ENCODE assay signal across 7 cellular contexts in the genomic region with DNA sequence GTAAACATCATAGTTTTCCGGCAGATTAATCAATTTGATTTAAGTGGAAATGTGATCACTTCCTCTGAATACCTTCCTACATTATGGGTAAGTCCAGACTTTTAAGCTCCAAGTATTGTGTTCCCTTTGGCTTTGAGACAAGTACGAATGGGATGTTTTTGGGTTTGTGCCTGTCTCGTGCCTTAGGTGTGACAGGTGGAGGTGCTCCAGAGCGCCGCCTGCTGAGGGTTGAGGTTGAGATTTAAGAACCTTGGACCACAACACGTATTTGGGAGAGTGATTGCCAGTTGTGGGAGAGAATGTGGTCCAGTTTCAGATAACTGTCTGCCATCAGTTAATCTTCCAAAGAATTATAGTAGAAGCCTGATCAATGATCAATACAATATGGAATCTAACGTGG. TPM values are rescaled to one million over a fixed set of nuclear protein-coding genes. Genes with fewer than 3 reads are reported as not detected.
DNase-seq lines count a peak whose midpoint lies in the region; ATAC-seq and TF ChIP-seq lines count a peak whose summit lies in the region.
"Not testable (repeated sequence)": the region's sequence is repeated elsewhere in the genome, so short reads cannot be mapped to it uniquely, and the experiment has no call there.

No MANE protein-coding gene starts in this region.

- H3K9me3 Mint-ChIP-seq in activated CD4-positive, alpha-beta T cell treated with anti-CD3 and anti-CD28 coated beads, Interleukin-2, amount 10 ng/mL, durations not matched to agents 24 days and 14 days; neural progenitor cell: not testable (repeated sequence)

- H3K4me3 ChIP-seq in HCT116 (replicated peaks in 1 of 2; ENCODE audit: low read depth in 1 of 2, low read length in 2 of 2); PC-3 (ENCODE audit: low read length); colonic mucosa; neural progenitor cell: not testable (repeated sequence)

- H3K36me3 Mint-ChIP-seq in activated CD4-positive, alpha-beta T cell treated with anti-CD3 and anti-CD28 coated beads, Interleukin-2, amount 10 ng/mL, durations not matched to agents 24 days and 14 days (ENCODE audit: low read depth); neural progenitor cell: not testable (repeated sequence)

- not testable (repeated sequence) for H3K9me3 ChIP-seq in HCT116 (ENCODE audit: control insufficient read depth in 1 of 2, insufficient read depth in 1 of 2, low read depth in 1 of 2, low read length in 2 of 2); PC-3 (ENCODE audit: low read length); colonic mucosa; neural progenitor cell (ENCODE audit: low read depth)

- DNase-seq in HCT116 (ENCODE audit: low read depth, low spot score) (peak; percentile 1), PC-3 (peak; percentile 3), colonic mucosa (peak; percentile 19), iPS-NIHi7 (ENCODE audit: extremely low spot score) (peak; percentile 8), neural progenitor cell (ENCODE audit: low spot score) (peak; percentile 32)
- DNase-seq in activated CD4-positive, alpha-beta T cell treated with anti-CD3 and anti-CD28 coated beads, Interleukin-2, amount 10 ng/mL, durations not matched to agents 24 days and 14 days: peak; percentile 44

- H3K27me3 Mint-ChIP-seq in activated CD4-positive, alpha-beta T cell treated with anti-CD3 and anti-CD28 coated beads, Interleukin-2, amount 10 ng/mL, durations not matched to agents 24 days and 14 days; neural progenitor cell (ENCODE audit: insufficient read depth, low read depth): not testable (repeated sequence)

- H3K9ac ChIP-seq in HCT116 (ENCODE audit: low read length); PC-3 (ENCODE audit: low read length); colonic mucosa (ENCODE audit: low read depth in 2 of 2, low read length in 2 of 2); neural progenitor cell: not testable (repeated sequence)

- not testable (repeated sequence) for H4K20me1 ChIP-seq in HCT116 (ENCODE audit: insufficient read depth); PC-3 (ENCODE audit: low read length); neural progenitor cell (ENCODE audit: low read depth)

- H3K4me1 ChIP-seq in HCT116 (ENCODE audit: control insufficient read depth in 1 of 2, insufficient read depth in 2 of 2, low read length in 2 of 2); PC-3 (ENCODE audit: insufficient read depth, low read length); colonic mucosa; neural progenitor cell: not testable (repeated sequence)

- H3K27me3 ChIP-seq in HCT116 (ENCODE audit: insufficient read depth, low read length); PC-3 (ENCODE audit: low read length); colonic mucosa; neural progenitor cell: not testable (repeated sequence)

- H2AFZ ChIP-seq in HCT116 (ENCODE audit: low read depth, low read length, poor library complexity, severe bottlenecking); PC-3 (ENCODE audit: low read length); neural progenitor cell (replicated peaks): not testable (repeated sequence)

- peak; percentile 34 for TF ChIP-seq RAD21 in HCT116 (IDR thresholded peaks at IDR 0.05; ENCODE audit: low read depth)

- H3K27ac ChIP-seq in C4-2B; HCT116 (ENCODE audit: low read depth, low read length); PC-3 (ENCODE audit: low read length); colonic mucosa; neural progenitor cell: not testable (repeated sequence)

- not testable (repeated sequence) for TF ChIP-seq POLR2A in HCT116 (IDR thresholded peaks at IDR 0.05; ENCODE audit: borderline replicate concordance, extremely low read depth, insufficient read depth, insufficient read length)

- CTCF ChIA-PET in HCT116 (lab: Charles Lee); PC-3 (lab: Charles Lee): not testable (repeated sequence)

- RAD21 ChIA-PET in HCT116 (lab: Charles Lee; ENCODE audit: low non-redundant PET in 1 of 2, low total read pairs in 2 of 2, uncharacterized antibody in 2 of 2, unreplicated experiment in 2 of 2): not testable (repeated sequence)

- not testable (repeated sequence) for H3K36me3 ChIP-seq in HCT116 (ENCODE audit: control insufficient read depth in 1 of 2, insufficient read depth in 2 of 2, low read length in 2 of 2); PC-3 (ENCODE audit: low read depth, low read length); colonic mucosa; neural progenitor cell

- not testable (repeated sequence) for H3K9me2 ChIP-seq in HCT116 (ENCODE audit: insufficient read depth); PC-3 (replicated peaks; ENCODE audit: low read length)

- not testable (repeated sequence) for H3K4me1 Mint-ChIP-seq in activated CD4-positive, alpha-beta T cell treated with anti-CD3 and anti-CD28 coated beads, Interleukin-2, amount 10 ng/mL, durations not matched to agents 24 days and 14 days; neural progenitor cell

- not testable (repeated sequence) for H3F3A ChIP-seq in PC-3 (ENCODE audit: low read length, unreplicated experiment); neural progenitor cell (ENCODE audit: low read depth)

- H3K4me2 ChIP-seq in HCT116 (ENCODE audit: low read length); PC-3 (ENCODE audit: low read length); neural progenitor cell: not testable (repeated sequence)

- not testable (repeated sequence) for BruUV-seq in HCT116 (replicated peaks; lab: Mats Ljungman, UMichigan); PC-3 (replicated peaks; lab: Mats Ljungman, UMichigan)

- TF ChIP-seq CTCF in C4-2B (conservative IDR thresholded peaks at IDR 0.05) (peak; percentile 28), HCT116 (IDR thresholded peaks at IDR 0.05 in 2 of 3, conservative IDR thresholded peaks at IDR 0.05 in 1 of 3; ENCODE audit: borderline replicate concordance in 1 of 3, insufficient read depth in 1 of 3, low read depth in 2 of 3, low read length in 2 of 3) (peak in 2 of 3 experiments; percentile 16; a peak in 1 of 6 replicates), neural progenitor cell (IDR thresholded peaks at IDR 0.05) (peak; percentile 37)
- not testable (repeated sequence) for TF ChIP-seq CTCF in PC-3 (conservative IDR thresholded peaks at IDR 0.05; ENCODE audit: low read depth, low read length); colonic mucosa (IDR thresholded peaks at IDR 0.05)

- H3K79me2 ChIP-seq in HCT116 (ENCODE audit: insufficient read depth, low read length); PC-3 (ENCODE audit: low read length); neural progenitor cell (ENCODE audit: low read depth): not testable (repeated sequence)

- ATAC-seq in HCT116: peak; percentile 66
- ATAC-seq in PC-3: not testable (repeated sequence)

- H3K27ac Mint-ChIP-seq in activated CD4-positive, alpha-beta T cell treated with anti-CD3 and anti-CD28 coated beads, Interleukin-2, amount 10 ng/mL, durations not matched to agents 24 days and 14 days; neural progenitor cell: not testable (repeated sequence)

- intact Hi-C loops in HCT116 (cut with micrococcal nuclease); PC-3 (cut with micrococcal nuclease); activated CD4-positive, alpha-beta T cell treated with anti-CD3 and anti-CD28 coated beads, Interleukin-2, amount 10 ng/mL, durations not matched to agents 24 days and 14 days (cut with micrococcal nuclease); colonic mucosa (cut with DNase I): not testable (repeated sequence)

- not testable (repeated sequence) for H3K4me3 Mint-ChIP-seq in activated CD4-positive, alpha-beta T cell treated with anti-CD3 and anti-CD28 coated beads, Interleukin-2, amount 10 ng/mL, durations not matched to agents 24 days and 14 days; neural progenitor cell

- POLR2A ChIA-PET in HCT116 (lab: Charles Lee); PC-3 (lab: Charles Lee; ENCODE audit: unreplicated experiment): not testable (repeated sequence)

RNA-seq across cellular contexts. Expression of a gene that starts 50.9 kb away (rescaled TPM):
- total RNA-seq in HCT116 (2021; ENCODE audit: unreplicated experiment) (122 TPM), PC-3 (2014; rRNA removed) (72.4 and 76.1 TPM in 2 replicates), colonic mucosa (10 to 100 TPM; 70.7 to 93.1 TPM), neural progenitor cell (ENCODE audit: low replicate concordance) (61.1 and 85.1 TPM in 2 replicates)
- polyA plus RNA-seq in HCT116 (2012): 126 and 138 TPM in 2 replicates
- total RNA-seq in activated CD4-positive, alpha-beta T cell treated with anti-CD3 and anti-CD28 coated beads, Interleukin-2, amount 10 ng/mL, durations not matched to agents 24 days and 14 days: 86.1 and 87.3 TPM in 2 replicates

RNA-seq across cellular contexts. Expression of a gene that starts 52.8 kb away (rescaled TPM):
- total RNA-seq in HCT116 (2021; ENCODE audit: unreplicated experiment) (93.4 TPM), PC-3 (2014; rRNA removed) (10.9 and 16.8 TPM in 2 replicates), colonic mucosa (10 to 100 TPM; 32.8 to 74.3 TPM), neural progenitor cell (ENCODE audit: low replicate concordance) (66.7 and 75.0 TPM in 2 replicates)
- 96.0 and 109 TPM in 2 replicates for polyA plus RNA-seq in HCT116 (2012)
- total RNA-seq in activated CD4-positive, alpha-beta T cell treated with anti-CD3 and anti-CD28 coated beads, Interleukin-2, amount 10 ng/mL, durations not matched to agents 24 days and 14 days: 120 and 122 TPM in 2 replicates
